1 cellular context compared by ENCODE assay signal in the genomic region with DNA sequence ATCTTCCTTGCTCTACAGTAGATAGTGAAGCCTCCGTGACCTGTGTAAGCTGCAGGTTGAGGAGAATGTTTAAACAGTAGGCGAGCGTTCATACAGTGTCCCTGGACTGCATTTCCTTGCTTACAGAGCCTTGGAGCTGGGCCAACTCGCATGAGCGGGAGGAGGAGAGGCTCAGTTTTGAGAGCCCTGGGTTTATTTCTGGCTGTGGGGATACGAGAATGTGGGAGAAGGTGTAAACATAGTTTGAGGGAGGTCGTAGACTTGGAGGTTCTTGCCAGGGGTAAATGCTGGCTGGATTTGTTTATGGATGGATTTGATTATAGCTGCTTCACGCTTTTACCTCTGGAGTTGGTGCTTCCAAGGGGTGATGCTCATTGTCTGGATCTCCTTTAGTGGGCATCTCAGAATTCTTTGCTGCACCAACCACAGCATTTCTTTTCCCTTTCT.
TF ChIP-seq lines count a peak whose summit lies in the region.

No MANE protein-coding gene starts in this region.

TF ChIP-seq in HepG2, 621 proteins besides CTCF, POLR2A, EP300 and RAD21 (continued from another document and continues in another):
- TF ChIP-seq, protein P1, sequence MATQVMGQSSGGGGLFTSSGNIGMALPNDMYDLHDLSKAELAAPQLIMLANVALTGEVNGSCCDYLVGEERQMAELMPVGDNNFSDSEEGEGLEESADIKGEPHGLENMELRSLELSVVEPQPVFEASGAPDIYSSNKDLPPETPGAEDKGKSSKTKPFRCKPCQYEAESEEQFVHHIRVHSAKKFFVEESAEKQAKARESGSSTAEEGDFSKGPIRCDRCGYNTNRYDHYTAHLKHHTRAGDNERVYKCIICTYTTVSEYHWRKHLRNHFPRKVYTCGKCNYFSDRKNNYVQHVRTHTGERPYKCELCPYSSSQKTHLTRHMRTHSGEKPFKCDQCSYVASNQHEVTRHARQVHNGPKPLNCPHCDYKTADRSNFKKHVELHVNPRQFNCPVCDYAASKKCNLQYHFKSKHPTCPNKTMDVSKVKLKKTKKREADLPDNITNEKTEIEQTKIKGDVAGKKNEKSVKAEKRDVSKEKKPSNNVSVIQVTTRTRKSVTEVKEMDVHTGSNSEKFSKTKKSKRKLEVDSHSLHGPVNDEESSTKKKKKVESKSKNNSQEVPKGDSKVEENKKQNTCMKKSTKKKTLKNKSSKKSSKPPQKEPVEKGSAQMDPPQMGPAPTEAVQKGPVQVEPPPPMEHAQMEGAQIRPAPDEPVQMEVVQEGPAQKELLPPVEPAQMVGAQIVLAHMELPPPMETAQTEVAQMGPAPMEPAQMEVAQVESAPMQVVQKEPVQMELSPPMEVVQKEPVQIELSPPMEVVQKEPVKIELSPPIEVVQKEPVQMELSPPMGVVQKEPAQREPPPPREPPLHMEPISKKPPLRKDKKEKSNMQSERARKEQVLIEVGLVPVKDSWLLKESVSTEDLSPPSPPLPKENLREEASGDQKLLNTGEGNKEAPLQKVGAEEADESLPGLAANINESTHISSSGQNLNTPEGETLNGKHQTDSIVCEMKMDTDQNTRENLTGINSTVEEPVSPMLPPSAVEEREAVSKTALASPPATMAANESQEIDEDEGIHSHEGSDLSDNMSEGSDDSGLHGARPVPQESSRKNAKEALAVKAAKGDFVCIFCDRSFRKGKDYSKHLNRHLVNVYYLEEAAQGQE (IDR thresholded peaks at IDR 0.05; ENCODE audit: borderline replicate concordance in 1 of 2, low read depth in 1 of 2, low read length in 2 of 2) = peak in 1 of 2 experiments; percentile 32; a peak in 1 of 4 replicates
- TF ChIP-seq, protein P2, sequence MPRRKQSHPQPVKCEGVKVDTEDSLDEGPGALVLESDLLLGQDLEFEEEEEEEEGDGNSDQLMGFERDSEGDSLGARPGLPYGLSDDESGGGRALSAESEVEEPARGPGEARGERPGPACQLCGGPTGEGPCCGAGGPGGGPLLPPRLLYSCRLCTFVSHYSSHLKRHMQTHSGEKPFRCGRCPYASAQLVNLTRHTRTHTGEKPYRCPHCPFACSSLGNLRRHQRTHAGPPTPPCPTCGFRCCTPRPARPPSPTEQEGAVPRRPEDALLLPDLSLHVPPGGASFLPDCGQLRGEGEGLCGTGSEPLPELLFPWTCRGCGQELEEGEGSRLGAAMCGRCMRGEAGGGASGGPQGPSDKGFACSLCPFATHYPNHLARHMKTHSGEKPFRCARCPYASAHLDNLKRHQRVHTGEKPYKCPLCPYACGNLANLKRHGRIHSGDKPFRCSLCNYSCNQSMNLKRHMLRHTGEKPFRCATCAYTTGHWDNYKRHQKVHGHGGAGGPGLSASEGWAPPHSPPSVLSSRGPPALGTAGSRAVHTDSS (CRISPR knock-in tag; conservative IDR thresholded peaks at IDR 0.05) = no peak
- TF ChIP-seq, protein P3, sequence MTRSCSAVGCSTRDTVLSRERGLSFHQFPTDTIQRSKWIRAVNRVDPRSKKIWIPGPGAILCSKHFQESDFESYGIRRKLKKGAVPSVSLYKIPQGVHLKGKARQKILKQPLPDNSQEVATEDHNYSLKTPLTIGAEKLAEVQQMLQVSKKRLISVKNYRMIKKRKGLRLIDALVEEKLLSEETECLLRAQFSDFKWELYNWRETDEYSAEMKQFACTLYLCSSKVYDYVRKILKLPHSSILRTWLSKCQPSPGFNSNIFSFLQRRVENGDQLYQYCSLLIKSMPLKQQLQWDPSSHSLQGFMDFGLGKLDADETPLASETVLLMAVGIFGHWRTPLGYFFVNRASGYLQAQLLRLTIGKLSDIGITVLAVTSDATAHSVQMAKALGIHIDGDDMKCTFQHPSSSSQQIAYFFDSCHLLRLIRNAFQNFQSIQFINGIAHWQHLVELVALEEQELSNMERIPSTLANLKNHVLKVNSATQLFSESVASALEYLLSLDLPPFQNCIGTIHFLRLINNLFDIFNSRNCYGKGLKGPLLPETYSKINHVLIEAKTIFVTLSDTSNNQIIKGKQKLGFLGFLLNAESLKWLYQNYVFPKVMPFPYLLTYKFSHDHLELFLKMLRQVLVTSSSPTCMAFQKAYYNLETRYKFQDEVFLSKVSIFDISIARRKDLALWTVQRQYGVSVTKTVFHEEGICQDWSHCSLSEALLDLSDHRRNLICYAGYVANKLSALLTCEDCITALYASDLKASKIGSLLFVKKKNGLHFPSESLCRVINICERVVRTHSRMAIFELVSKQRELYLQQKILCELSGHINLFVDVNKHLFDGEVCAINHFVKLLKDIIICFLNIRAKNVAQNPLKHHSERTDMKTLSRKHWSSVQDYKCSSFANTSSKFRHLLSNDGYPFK (CRISPR knock-in tag; IDR thresholded peaks at IDR 0.05; ENCODE audit: borderline replicate concordance) = no peak
- TF ChIP-seq TEAD3 (CRISPR knock-in tag; optimal IDR thresholded peaks at IDR 0.05; ENCODE audit: borderline replicate concordance) = peak; percentile 67
- no peak for TF ChIP-seq HDAC6 (IDR thresholded peaks at IDR 0.05; ENCODE audit: low read depth, low read length)
- TF ChIP-seq, protein P4, sequence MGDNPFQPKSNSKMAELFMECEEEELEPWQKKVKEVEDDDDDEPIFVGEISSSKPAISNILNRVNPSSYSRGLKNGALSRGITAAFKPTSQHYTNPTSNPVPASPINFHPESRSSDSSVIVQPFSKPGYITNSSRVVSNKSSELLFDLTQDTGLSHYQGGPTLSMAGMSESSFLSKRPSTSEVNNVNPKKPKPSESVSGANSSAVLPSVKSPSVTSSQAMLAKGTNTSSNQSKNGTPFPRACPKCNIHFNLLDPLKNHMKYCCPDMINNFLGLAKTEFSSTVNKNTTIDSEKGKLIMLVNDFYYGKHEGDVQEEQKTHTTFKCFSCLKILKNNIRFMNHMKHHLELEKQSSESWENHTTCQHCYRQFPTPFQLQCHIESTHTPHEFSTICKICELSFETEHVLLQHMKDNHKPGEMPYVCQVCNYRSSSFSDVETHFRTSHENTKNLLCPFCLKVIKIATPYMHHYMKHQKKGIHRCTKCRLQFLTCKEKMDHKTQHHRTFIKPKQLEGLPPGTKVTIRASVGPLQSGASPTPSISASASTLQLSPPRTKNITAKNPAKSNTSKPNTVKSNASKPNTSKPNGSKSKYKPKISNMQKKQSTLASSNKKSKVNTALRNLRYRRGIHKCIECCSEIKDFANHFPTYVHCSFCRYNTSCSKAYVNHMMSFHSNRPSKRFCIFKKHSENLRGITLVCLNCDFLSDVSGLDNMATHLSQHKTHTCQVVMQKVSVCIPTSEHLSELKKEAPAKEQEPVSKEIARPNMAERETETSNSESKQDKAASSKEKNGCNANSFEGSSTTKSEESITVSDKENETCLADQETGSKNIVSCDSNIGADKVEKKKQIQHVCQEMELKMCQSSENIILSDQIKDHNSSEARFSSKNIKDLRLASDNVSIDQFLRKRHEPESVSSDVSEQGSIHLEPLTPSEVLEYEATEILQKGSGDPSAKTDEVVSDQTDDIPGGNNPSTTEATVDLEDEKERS (CRISPR knock-in tag; IDR thresholded peaks at IDR 0.05) = peak; percentile 45; the same call in 1 of the 2 replicates
- TF ChIP-seq, protein P5, sequence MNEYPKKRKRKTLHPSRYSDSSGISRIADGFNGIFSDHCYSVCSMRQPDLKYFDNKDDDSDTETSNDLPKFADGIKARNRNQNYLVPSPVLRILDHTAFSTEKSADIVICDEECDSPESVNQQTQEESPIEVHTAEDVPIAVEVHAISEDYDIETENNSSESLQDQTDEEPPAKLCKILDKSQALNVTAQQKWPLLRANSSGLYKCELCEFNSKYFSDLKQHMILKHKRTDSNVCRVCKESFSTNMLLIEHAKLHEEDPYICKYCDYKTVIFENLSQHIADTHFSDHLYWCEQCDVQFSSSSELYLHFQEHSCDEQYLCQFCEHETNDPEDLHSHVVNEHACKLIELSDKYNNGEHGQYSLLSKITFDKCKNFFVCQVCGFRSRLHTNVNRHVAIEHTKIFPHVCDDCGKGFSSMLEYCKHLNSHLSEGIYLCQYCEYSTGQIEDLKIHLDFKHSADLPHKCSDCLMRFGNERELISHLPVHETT (CRISPR knock-in tag; conservative IDR thresholded peaks at IDR 0.05) = no peak
- TF ChIP-seq ZNF557 (CRISPR knock-in tag; IDR thresholded peaks at IDR 0.05) = no peak
- TF ChIP-seq, protein P6, sequence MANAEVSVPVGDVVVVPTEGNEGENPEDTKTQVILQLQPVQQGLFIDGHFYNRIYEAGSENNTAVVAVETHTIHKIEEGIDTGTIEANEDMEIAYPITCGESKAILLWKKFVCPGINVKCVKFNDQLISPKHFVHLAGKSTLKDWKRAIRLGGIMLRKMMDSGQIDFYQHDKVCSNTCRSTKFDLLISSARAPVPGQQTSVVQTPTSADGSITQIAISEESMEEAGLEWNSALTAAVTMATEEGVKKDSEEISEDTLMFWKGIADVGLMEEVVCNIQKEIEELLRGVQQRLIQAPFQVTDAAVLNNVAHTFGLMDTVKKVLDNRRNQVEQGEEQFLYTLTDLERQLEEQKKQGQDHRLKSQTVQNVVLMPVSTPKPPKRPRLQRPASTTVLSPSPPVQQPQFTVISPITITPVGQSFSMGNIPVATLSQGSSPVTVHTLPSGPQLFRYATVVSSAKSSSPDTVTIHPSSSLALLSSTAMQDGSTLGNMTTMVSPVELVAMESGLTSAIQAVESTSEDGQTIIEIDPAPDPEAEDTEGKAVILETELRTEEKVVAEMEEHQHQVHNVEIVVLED (CRISPR knock-in tag; IDR thresholded peaks at IDR 0.05; ENCODE audit: borderline replicate concordance) = peak; percentile 28; the same call in 1 of the 2 replicates
- TF ChIP-seq, protein P7, sequence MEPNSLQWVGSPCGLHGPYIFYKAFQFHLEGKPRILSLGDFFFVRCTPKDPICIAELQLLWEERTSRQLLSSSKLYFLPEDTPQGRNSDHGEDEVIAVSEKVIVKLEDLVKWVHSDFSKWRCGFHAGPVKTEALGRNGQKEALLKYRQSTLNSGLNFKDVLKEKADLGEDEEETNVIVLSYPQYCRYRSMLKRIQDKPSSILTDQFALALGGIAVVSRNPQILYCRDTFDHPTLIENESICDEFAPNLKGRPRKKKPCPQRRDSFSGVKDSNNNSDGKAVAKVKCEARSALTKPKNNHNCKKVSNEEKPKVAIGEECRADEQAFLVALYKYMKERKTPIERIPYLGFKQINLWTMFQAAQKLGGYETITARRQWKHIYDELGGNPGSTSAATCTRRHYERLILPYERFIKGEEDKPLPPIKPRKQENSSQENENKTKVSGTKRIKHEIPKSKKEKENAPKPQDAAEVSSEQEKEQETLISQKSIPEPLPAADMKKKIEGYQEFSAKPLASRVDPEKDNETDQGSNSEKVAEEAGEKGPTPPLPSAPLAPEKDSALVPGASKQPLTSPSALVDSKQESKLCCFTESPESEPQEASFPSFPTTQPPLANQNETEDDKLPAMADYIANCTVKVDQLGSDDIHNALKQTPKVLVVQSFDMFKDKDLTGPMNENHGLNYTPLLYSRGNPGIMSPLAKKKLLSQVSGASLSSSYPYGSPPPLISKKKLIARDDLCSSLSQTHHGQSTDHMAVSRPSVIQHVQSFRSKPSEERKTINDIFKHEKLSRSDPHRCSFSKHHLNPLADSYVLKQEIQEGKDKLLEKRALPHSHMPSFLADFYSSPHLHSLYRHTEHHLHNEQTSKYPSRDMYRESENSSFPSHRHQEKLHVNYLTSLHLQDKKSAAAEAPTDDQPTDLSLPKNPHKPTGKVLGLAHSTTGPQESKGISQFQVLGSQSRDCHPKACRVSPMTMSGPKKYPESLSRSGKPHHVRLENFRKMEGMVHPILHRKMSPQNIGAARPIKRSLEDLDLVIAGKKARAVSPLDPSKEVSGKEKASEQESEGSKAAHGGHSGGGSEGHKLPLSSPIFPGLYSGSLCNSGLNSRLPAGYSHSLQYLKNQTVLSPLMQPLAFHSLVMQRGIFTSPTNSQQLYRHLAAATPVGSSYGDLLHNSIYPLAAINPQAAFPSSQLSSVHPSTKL (CRISPR knock-in tag; IDR thresholded peaks at IDR 0.05) = peak; percentile 87
- TF ChIP-seq, protein P8, sequence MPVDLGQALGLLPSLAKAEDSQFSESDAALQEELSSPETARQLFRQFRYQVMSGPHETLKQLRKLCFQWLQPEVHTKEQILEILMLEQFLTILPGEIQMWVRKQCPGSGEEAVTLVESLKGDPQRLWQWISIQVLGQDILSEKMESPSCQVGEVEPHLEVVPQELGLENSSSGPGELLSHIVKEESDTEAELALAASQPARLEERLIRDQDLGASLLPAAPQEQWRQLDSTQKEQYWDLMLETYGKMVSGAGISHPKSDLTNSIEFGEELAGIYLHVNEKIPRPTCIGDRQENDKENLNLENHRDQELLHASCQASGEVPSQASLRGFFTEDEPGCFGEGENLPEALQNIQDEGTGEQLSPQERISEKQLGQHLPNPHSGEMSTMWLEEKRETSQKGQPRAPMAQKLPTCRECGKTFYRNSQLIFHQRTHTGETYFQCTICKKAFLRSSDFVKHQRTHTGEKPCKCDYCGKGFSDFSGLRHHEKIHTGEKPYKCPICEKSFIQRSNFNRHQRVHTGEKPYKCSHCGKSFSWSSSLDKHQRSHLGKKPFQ (CRISPR knock-in tag; IDR thresholded peaks at IDR 0.05; ENCODE audit: insufficient replicate concordance) = peak; percentile 96
- TF ChIP-seq ZNF121 (CRISPR knock-in tag; IDR thresholded peaks at IDR 0.05) = 0 out of 2 replicates have a peak, but pooled peaks have one; percentile 11
- no peak for TF ChIP-seq ZNF354B (CRISPR knock-in tag; IDR thresholded peaks at IDR 0.05)
- TF ChIP-seq NCOR1 (IDR thresholded peaks at IDR 0.05; ENCODE audit: borderline replicate concordance, low read length) = 0 out of 2 replicates have a peak, but pooled peaks have one; percentile 20
- TF ChIP-seq HNF4A (CRISPR knock-in tag; IDR thresholded peaks at IDR 0.05) = peak; percentile 38; the same call in 1 of the 2 replicates
- TF ChIP-seq, protein P9, sequence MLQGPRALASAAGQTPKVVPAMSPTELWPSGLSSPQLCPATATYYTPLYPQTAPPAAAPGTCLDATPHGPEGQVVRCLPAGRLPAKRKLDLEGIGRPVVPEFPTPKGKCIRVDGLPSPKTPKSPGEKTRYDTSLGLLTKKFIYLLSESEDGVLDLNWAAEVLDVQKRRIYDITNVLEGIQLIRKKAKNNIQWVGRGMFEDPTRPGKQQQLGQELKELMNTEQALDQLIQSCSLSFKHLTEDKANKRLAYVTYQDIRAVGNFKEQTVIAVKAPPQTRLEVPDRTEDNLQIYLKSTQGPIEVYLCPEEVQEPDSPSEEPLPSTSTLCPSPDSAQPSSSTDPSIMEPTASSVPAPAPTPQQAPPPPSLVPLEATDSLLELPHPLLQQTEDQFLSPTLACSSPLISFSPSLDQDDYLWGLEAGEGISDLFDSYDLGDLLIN (CRISPR knock-in tag; IDR thresholded peaks at IDR 0.05; ENCODE audit: borderline replicate concordance) = no peak
- peak; percentile 44 for TF ChIP-seq CBX1 (IDR thresholded peaks at IDR 0.05; ENCODE audit: low read depth)
- peak; percentile 29; the same call in 1 of the 2 replicates for TF ChIP-seq MED1 (CRISPR knock-in tag; IDR thresholded peaks at IDR 0.05)
- TF ChIP-seq TARDBP (CRISPR knock-in tag; IDR thresholded peaks at IDR 0.05) = 0 out of 2 replicates have a peak, but pooled peaks have one; percentile 17
- TF ChIP-seq MIXL1 (CRISPR knock-in tag; IDR thresholded peaks at IDR 0.05) = peak; percentile 51; the same call in 1 of the 2 replicates
- TF ChIP-seq ARNT (IDR thresholded peaks at IDR 0.05) = no peak
- peak; percentile 79; the same call in 1 of the 2 replicates for TF ChIP-seq HDAC2 (CRISPR knock-in tag; IDR thresholded peaks at IDR 0.05)
- TF ChIP-seq KMT2A (CRISPR knock-in tag; IDR thresholded peaks at IDR 0.05) = peak; percentile 96
- no peak for TF ChIP-seq TEAD2 (CRISPR knock-in tag; IDR thresholded peaks at IDR 0.05)
- TF ChIP-seq, protein P10, sequence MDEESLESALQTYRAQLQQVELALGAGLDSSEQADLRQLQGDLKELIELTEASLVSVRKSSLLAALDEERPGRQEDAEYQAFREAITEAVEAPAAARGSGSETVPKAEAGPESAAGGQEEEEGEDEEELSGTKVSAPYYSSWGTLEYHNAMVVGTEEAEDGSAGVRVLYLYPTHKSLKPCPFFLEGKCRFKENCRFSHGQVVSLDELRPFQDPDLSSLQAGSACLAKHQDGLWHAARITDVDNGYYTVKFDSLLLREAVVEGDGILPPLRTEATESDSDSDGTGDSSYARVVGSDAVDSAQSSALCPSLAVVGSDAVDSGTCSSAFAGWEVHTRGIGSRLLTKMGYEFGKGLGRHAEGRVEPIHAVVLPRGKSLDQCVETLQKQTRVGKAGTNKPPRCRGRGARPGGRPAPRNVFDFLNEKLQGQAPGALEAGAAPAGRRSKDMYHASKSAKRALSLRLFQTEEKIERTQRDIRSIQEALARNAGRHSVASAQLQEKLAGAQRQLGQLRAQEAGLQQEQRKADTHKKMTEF (CRISPR knock-in tag; IDR thresholded peaks at IDR 0.05) = no peak; the same call in 1 of the 2 replicates
